ENCODE assay signal across 8 cellular contexts in genomic region chr15:70299931-70300858, GRCh38.
DNase-seq lines count a peak whose midpoint lies in the region; ATAC-seq and TF ChIP-seq lines count a peak whose summit lies in the region.

No MANE protein-coding gene starts in this region.

- peak; percentile 94 for ATAC-seq in GM19372 (IDR thresholded peaks at IDR 0.05; ENCODE audit: low read depth, unreplicated experiment)
- ATAC-seq in HG03354 (IDR thresholded peaks at IDR 0.05; ENCODE audit: poor library complexity, severe bottlenecking, unreplicated experiment) = peak; percentile 99
- ATAC-seq in SK-N-SH treated with all-trans-retinoic acid at 6 μM for 48 hours = no peak

- H3K27ac Mint-ChIP-seq in activated CD4-positive, alpha-beta memory T cell treated with anti-CD3 and anti-CD28 coated beads for 36 hours = no peak overlapping the region

- H3K4me1 ChIP-seq in mucosa of stomach (ENCODE audit: control insufficient read depth, insufficient read depth, low read length) (peaks cover 24% of the 10 kb centered on the region), sigmoid colon (no peaks in the 10 kb centered on the region)

- 63 to 73% methylated on average over 13 of the region's 13 CpGs for WGBS in sigmoid colon, 2 donors

- no peaks in the 10 kb centered on the region for H3K36me3 Mint-ChIP-seq in activated CD4-positive, alpha-beta memory T cell treated with anti-CD3 and anti-CD28 coated beads for 36 hours

- TF ChIP-seq EP300 in sigmoid colon (IDR thresholded peaks at IDR 0.05) = no peak

- TF ChIP-seq POLR2A in sigmoid colon (IDR thresholded peaks at IDR 0.05) = no peak

- H3K4me1 Mint-ChIP-seq in activated CD4-positive, alpha-beta memory T cell treated with anti-CD3 and anti-CD28 coated beads for 36 hours (ENCODE audit: low read depth) = peaks cover 15% of the 10 kb centered on the region

- H3K4me3 ChIP-seq in mucosa of stomach (ENCODE audit: low read length) (peak overlapping the region; percentile 38), sigmoid colon (no peak overlapping the region)

- H3K9ac ChIP-seq in mucosa of stomach (ENCODE audit: low read length) = no peak overlapping the region

- intact Hi-C loops in activated CD4-positive, alpha-beta memory T cell treated with anti-CD3 and anti-CD28 coated beads for 36 hours (cut with micrococcal nuclease) = loop anchor here (2.0 to 5.0 kb wide), 4 partner anchors 41 to 543 kb away; no protein-coding TSS in a partner anchor
- intact Hi-C loops in sigmoid colon (cut with DNase I) = no loop called here

- no peaks in the 10 kb centered on the region for H3K27me3 Mint-ChIP-seq in activated CD4-positive, alpha-beta memory T cell treated with anti-CD3 and anti-CD28 coated beads for 36 hours

- no peaks in the 10 kb centered on the region for H3K27me3 ChIP-seq in mucosa of stomach (ENCODE audit: control insufficient read depth, insufficient read depth, low read length)
- H3K27me3 ChIP-seq in sigmoid colon = no peaks in the 10 kb centered on the region

- peak; percentile 90 for DNase-seq in activated CD4-positive, alpha-beta memory T cell treated with anti-CD3 and anti-CD28 coated beads for 36 hours
- DNase-seq in foreskin melanocyte = no peak
- no peak for DNase-seq in KG1 (lab: John Stamatoyannopoulos, UW)
- no peak for DNase-seq in sigmoid colon

- no peak overlapping the region for H3K27ac ChIP-seq in sigmoid colon

- TF ChIP-seq CTCF in sigmoid colon (IDR thresholded peaks at IDR 0.05) = no peak

- CTCF ChIA-PET in activated CD4-positive, alpha-beta memory T cell treated with anti-CD3 and anti-CD28 coated beads for 36 hours (lab: Charles Lee) = interaction anchor here (0.6 to 1.3 kb wide), 5 partner anchors 41 to 1916 kb away, joined by 3 to 9 read pairs (median 3); no protein-coding TSS in a partner anchor

- H3K9me3 Mint-ChIP-seq in activated CD4-positive, alpha-beta memory T cell treated with anti-CD3 and anti-CD28 coated beads for 36 hours = no peaks in the 10 kb centered on the region

- POLR2A ChIA-PET in activated CD4-positive, alpha-beta memory T cell treated with anti-CD3 and anti-CD28 coated beads for 36 hours (lab: Charles Lee) = interaction anchor here (0.6 to 2.0 kb wide), 8 partner anchors 22 to 667 kb away, joined by 3 to 12 read pairs (median 5); no protein-coding TSS in a partner anchor

- no peaks in the 10 kb centered on the region for H3K9me3 ChIP-seq in mucosa of stomach (ENCODE audit: control insufficient read depth, low read length)
- H3K9me3 ChIP-seq in sigmoid colon = no peaks in the 10 kb centered on the region

- H3K4me3 Mint-ChIP-seq in activated CD4-positive, alpha-beta memory T cell treated with anti-CD3 and anti-CD28 coated beads for 36 hours = no peak overlapping the region

- H3K36me3 ChIP-seq in mucosa of stomach (ENCODE audit: control insufficient read depth, insufficient read depth, low read length) (no peaks in the 10 kb centered on the region), sigmoid colon (no peaks in the 10 kb centered on the region)

TF ChIP-seq in SK-N-SH treated with all-trans-retinoic acid at 6 μM for 48 hours, 23 proteins besides CTCF, POLR2A, EP300 and RAD21 (continues in another document):
- TF ChIP-seq TSHZ2 (CRISPR knock-in tag; IDR thresholded peaks at IDR 0.05) = no peak
- no peak for TF ChIP-seq ZFP30 (CRISPR knock-in tag; IDR thresholded peaks at IDR 0.05)
- no peak for TF ChIP-seq ARNTL (CRISPR knock-in tag; IDR thresholded peaks at IDR 0.05; ENCODE audit: borderline replicate concordance, low read depth)
- no peak for TF ChIP-seq TOX (CRISPR knock-in tag; IDR thresholded peaks at IDR 0.05; ENCODE audit: borderline replicate concordance)
- TF ChIP-seq ZC3H10 (CRISPR knock-in tag; IDR thresholded peaks at IDR 0.05) = no peak
- TF ChIP-seq ZNF70 (CRISPR knock-in tag; IDR thresholded peaks at IDR 0.05) = no peak
- TF ChIP-seq RARB (CRISPR knock-in tag; IDR thresholded peaks at IDR 0.05) = no peak
- TF ChIP-seq GLIS3 (CRISPR knock-in tag; IDR thresholded peaks at IDR 0.05) = no peak
- no peak for TF ChIP-seq ESRRG (CRISPR knock-in tag; IDR thresholded peaks at IDR 0.05)
- TF ChIP-seq CSDC2 (CRISPR knock-in tag; IDR thresholded peaks at IDR 0.05) = no peak
- TF ChIP-seq POU6F1 (CRISPR knock-in tag; IDR thresholded peaks at IDR 0.05; ENCODE audit: borderline replicate concordance, low read depth) = no peak
- no peak for TF ChIP-seq CSRNP3 (CRISPR knock-in tag; IDR thresholded peaks at IDR 0.05)
- no peak for TF ChIP-seq CREB5 (CRISPR knock-in tag; IDR thresholded peaks at IDR 0.05; ENCODE audit: low read depth)
- no peak for TF ChIP-seq OSR1 (CRISPR knock-in tag; IDR thresholded peaks at IDR 0.05)
- TF ChIP-seq PATZ1 (CRISPR knock-in tag; IDR thresholded peaks at IDR 0.05; ENCODE audit: borderline replicate concordance) = no peak
- TF ChIP-seq ISL1 (CRISPR knock-in tag; IDR thresholded peaks at IDR 0.05) = no peak
